8 cellular contexts compared by ENCODE assay signal in the genomic region with DNA sequence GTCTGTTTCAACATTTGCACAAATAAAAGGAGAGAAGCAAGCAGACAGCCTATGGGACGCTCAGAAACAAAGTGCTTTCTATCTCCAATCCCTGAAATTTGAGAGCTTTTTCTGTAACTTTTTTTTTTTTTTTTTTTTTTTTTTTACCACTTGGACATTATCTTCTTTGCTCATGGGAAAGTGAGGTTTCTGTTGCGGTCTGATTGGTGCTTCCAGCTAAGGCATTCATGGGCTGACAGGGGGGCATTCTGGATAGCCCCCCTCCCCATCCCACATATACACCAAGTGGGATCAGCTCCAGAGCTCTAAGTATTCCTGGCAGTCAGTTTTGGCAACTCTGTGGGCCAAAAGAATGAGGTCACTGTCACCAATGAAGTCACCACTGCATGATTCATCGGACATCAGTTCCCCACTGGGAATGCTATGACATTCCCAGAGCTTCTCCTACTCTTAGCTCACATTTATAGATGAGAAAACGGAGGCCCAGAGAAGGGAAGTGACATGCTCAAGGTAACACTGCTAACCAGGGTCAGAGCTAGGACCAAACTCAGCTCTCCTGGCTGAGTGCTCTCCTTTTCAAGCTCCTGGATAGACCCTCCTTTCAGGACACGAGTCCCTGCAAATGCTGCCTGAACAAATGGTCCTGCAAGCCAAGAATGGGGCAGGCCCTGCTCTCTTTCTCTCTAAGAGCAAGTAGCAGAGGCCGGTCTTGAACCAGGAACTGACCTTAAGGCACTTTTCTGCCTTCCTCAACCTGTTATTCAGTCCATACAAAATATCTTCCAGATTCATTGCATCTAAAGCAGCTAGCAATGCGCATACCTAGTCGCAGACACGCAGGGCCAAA. TPM values are rescaled to one million over a fixed set of nuclear protein-coding genes. Genes with fewer than 3 reads are reported as not detected.
A peak's percentile ranks its signal among the peaks of the same experiment; 100 is the strongest.
DNase-seq lines count a peak whose midpoint lies in the region; ATAC-seq, FAIRE-seq and TF ChIP-seq lines count a peak whose summit lies in the region.

No MANE protein-coding gene starts in this region.

- H3K4me1 Mint-ChIP-seq in GM23338 (peaks cover 39% of the 10 kb centered on the region), T-helper 17 cell (peaks cover 52% of the 10 kb centered on the region)

- H3K9me2 ChIP-seq in GM23338 (ENCODE audit: insufficient read depth): no peaks in the 10 kb centered on the region; the same call in 1 of the 2 replicates

- H3K9me3 ChIP-seq in T-helper 17 cell (ENCODE audit: control insufficient read depth, low read length, poor library complexity, severe bottlenecking): no peaks in the 10 kb centered on the region
- H3K9me3 ChIP-seq in kidney (ENCODE audit: control insufficient read depth in 1 of 2, low read length in 2 of 2): no peaks in the 10 kb centered on the region

- H3K27ac ChIP-seq in GM23338 (ENCODE audit: low read depth): no peak overlapping the region
- H3K27ac ChIP-seq in kidney (ENCODE audit: low read depth in 2 of 2, low read length in 2 of 2): no peak overlapping the region

- H3K36me3 Mint-ChIP-seq in GM23338 (ENCODE audit: low read depth) (no peaks in the 10 kb centered on the region; the same call in 2 of the 3 replicates), T-helper 17 cell (ENCODE audit: low read depth) (no peaks in the 10 kb centered on the region)

- no peak for TF ChIP-seq CTCF in GM23338 (conservative IDR thresholded peaks at IDR 0.05; ENCODE audit: low read depth in 2 of 2)
- no peak for TF ChIP-seq CTCF in fibroblast of the aortic adventitia (IDR thresholded peaks at IDR 0.05; ENCODE audit: insufficient read depth, low read length)
- TF ChIP-seq CTCF in kidney (IDR thresholded peaks at IDR 0.05; ENCODE audit: borderline replicate concordance, extremely low read depth, insufficient read depth): no peak

- ATAC-seq in GM23338 (no peak), T-helper 17 cell (no peak), GM21723 (IDR thresholded peaks at IDR 0.05; ENCODE audit: unreplicated experiment) (no peak), GM18868 (IDR thresholded peaks at IDR 0.05; ENCODE audit: unreplicated experiment) (no peak)

- H3K4me2 ChIP-seq in GM23338: peak overlapping the region; percentile 99

- intact Hi-C loops in kidney (cut with DNase I): no loop called here

- no peaks in the 10 kb centered on the region for H3K27me3 ChIP-seq in GM23338 (ENCODE audit: insufficient read depth)

- H3K27ac Mint-ChIP-seq in GM23338: no peak overlapping the region
- H3K27ac Mint-ChIP-seq in T-helper 17 cell: peak overlapping the region; percentile 97

- H3K36me3 ChIP-seq in GM23338 (ENCODE audit: insufficient read depth) (no peaks in the 10 kb centered on the region), kidney (ENCODE audit: control insufficient read depth in 1 of 2, insufficient read depth in 2 of 2, low read length in 2 of 2) (no peaks in the 10 kb centered on the region)

- DNase-seq in GM23338 (ENCODE audit: low spot score) (no peak), T-helper 17 cell (no peak), fibroblast of the aortic adventitia (ENCODE audit: low read depth) (peak; percentile 64), pons (ENCODE audit: low spot score) (peak; percentile 72), kidney (no peak), SHP77 (lab: John Stamatoyannopoulos, UW) (no peak)

- H4K20me1 ChIP-seq in GM23338 (replicated peaks; ENCODE audit: insufficient read depth): no peaks in the 10 kb centered on the region; the same call in 1 of the 2 replicates

- H3K4me3 Mint-ChIP-seq in GM23338 (peak overlapping the region; percentile 96), T-helper 17 cell (peak overlapping the region; percentile 94)

- H3K9me3 Mint-ChIP-seq in GM23338: no peaks in the 10 kb centered on the region

- H3K27me3 Mint-ChIP-seq in GM23338 (ENCODE audit: insufficient read depth, low read depth, poor library complexity) (peaks cover 9% of the 10 kb centered on the region), T-helper 17 cell (no peaks in the 10 kb centered on the region)

- no peak overlapping the region for H3K9ac ChIP-seq in kidney (ENCODE audit: low read length in 2 of 2)

- peaks cover 12% of the 10 kb centered on the region for H3K79me2 ChIP-seq in GM23338 (replicated peaks; ENCODE audit: insufficient read depth)

- peaks cover 11% of the 10 kb centered on the region for H3K4me1 ChIP-seq in GM23338 (ENCODE audit: insufficient read depth)
- H3K4me1 ChIP-seq in kidney (ENCODE audit: control insufficient read depth in 1 of 2, insufficient read depth in 1 of 2, low read depth in 1 of 2, low read length in 2 of 2): peaks cover 4% of the 10 kb centered on the region in 2 donors

- peak overlapping the region; percentile 96 for H2AFZ ChIP-seq in GM23338

- H3K4me3 ChIP-seq in GM23338 (peak overlapping the region; percentile 90), fibroblast of the aortic adventitia (ENCODE audit: low read depth, low read length) (no peak overlapping the region), kidney (ENCODE audit: low read length in 2 of 2) (peak overlapping the region in 1 of 2 donors; percentile 54)

- no peak for FAIRE-seq in kidney (lab: Jason Lieb, UNC)

- H3F3A ChIP-seq in GM23338 (replicated peaks; ENCODE audit: low read depth): 0 out of 2 replicates have a peak, but pooled peaks cover 9% of the 10 kb centered on the region

TF ChIP-seq in GM23338, 12 proteins besides CTCF, POLR2A, EP300 and RAD21:
- TF ChIP-seq POLR2AphosphoS5 (IDR thresholded peaks at IDR 0.05; ENCODE audit: low read depth): no peak
- TF ChIP-seq, protein P1, sequence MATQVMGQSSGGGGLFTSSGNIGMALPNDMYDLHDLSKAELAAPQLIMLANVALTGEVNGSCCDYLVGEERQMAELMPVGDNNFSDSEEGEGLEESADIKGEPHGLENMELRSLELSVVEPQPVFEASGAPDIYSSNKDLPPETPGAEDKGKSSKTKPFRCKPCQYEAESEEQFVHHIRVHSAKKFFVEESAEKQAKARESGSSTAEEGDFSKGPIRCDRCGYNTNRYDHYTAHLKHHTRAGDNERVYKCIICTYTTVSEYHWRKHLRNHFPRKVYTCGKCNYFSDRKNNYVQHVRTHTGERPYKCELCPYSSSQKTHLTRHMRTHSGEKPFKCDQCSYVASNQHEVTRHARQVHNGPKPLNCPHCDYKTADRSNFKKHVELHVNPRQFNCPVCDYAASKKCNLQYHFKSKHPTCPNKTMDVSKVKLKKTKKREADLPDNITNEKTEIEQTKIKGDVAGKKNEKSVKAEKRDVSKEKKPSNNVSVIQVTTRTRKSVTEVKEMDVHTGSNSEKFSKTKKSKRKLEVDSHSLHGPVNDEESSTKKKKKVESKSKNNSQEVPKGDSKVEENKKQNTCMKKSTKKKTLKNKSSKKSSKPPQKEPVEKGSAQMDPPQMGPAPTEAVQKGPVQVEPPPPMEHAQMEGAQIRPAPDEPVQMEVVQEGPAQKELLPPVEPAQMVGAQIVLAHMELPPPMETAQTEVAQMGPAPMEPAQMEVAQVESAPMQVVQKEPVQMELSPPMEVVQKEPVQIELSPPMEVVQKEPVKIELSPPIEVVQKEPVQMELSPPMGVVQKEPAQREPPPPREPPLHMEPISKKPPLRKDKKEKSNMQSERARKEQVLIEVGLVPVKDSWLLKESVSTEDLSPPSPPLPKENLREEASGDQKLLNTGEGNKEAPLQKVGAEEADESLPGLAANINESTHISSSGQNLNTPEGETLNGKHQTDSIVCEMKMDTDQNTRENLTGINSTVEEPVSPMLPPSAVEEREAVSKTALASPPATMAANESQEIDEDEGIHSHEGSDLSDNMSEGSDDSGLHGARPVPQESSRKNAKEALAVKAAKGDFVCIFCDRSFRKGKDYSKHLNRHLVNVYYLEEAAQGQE (IDR thresholded peaks at IDR 0.05; ENCODE audit: unreplicated experiment): no peak

RNA-seq across cellular contexts. Expression of a gene that starts 1.6 kb away (rescaled TPM):
- total RNA-seq in GM23338 (2014; rRNA removed; shearing (Covaris generic)): 42.6 and 42.9 TPM in 2 replicates
- polyA plus RNA-seq in GM23338 (2016; fragmentation: Nextera tagmentation; extraction: Ambion mirVana) (26.8 and 27.8 TPM in 2 replicates), kidney (ENCODE audit: insufficient read depth, low read depth, low replicate concordance) (45.4 TPM)
- total RNA-seq in T-helper 17 cell (10 to 100 TPM; 19.7 to 26.5 TPM), fibroblast of the aortic adventitia (ENCODE audit: low replicate concordance) (101 and 237 TPM in 2 replicates), kidney (63.2 TPM)

RNA-seq across cellular contexts. Expression of a gene that starts 1.7 kb away (rescaled TPM):
- total RNA-seq in GM23338 (2014; rRNA removed; shearing (Covaris generic)): 5.9 and 15.0 TPM in 2 replicates
- polyA plus RNA-seq in GM23338 (2016; fragmentation: Nextera tagmentation; extraction: Ambion mirVana): 6.8 and 7.0 TPM in 2 replicates
- 10 to 100 TPM in 1 of 2 donors, 1 to 10 TPM in 1; 8.5 to 10.4 TPM for total RNA-seq in T-helper 17 cell
- 4.5 and 5.8 TPM in 2 replicates for total RNA-seq in fibroblast of the aortic adventitia (ENCODE audit: low replicate concordance)
- total RNA-seq in kidney: 4.5 TPM
- polyA plus RNA-seq in kidney (ENCODE audit: insufficient read depth, low read depth, low replicate concordance): 3.5 TPM

Comparison
In these comparisons a context has a peak if more than half of its experiments do, and no peak if none do; other contexts are left out.
1. DNase-seq: peak in fibroblast of the aortic adventitia (single experiment) and pons (single experiment); none in GM23338 (single experiment), T-helper 17 cell (0 of 3), kidney (single experiment) and SHP77 (0 of 2).